ENCODE assay signal across 8 cellular contexts in genomic region chr21:20997633-20998455, GRCh38. TPM values are rescaled to one million over a fixed set of nuclear protein-coding genes. Genes with fewer than 3 reads are reported as not detected.
DNase-seq lines count a peak whose midpoint lies in the region; ATAC-seq and TF ChIP-seq lines count a peak whose summit lies in the region.

TSS of gene NCAM2 (plus strand) at chr21:20998409.

- no peak for TF ChIP-seq POLR2A in uterus (IDR thresholded peaks at IDR 0.05)

- WGBS in psoas muscle, 3 donors, result 0 to 2% (median 1%) methylated on average over 72 to 86 of the region's 86 CpGs

- H3K36me3 ChIP-seq in ES-I3 (ENCODE audit: insufficient read depth, low read length) (no peaks in the 10 kb centered on the region), psoas muscle (ENCODE audit: insufficient read depth in 1 of 2, low read depth in 1 of 2) (no peaks in the 10 kb centered on the region), uterus (no peaks in the 10 kb centered on the region)

- TF ChIP-seq CTCF in psoas muscle (IDR thresholded peaks at IDR 0.05) (no peak), uterus (IDR thresholded peaks at IDR 0.05) (no peak)

- H3K4me3 ChIP-seq in psoas muscle (peak within 1 kb of the TSS; percentile 67), uterus (peak within 1 kb of the TSS; percentile 42 to 46)

- ATAC-seq in left ventricle myocardium superior (peak; percentile 90), psoas muscle (peak; percentile 46 to 80 (median 74))

- H3K9me3 ChIP-seq in ES-I3 (ENCODE audit: control insufficient read depth, insufficient read depth, low read length) (no peaks in the 10 kb centered on the region), psoas muscle (no peaks in the 10 kb centered on the region), uterus (no peaks in the 10 kb centered on the region)

- peaks cover 0 to 27% (median 9%) of the 10 kb centered on the region in 3 donors for H3K27me3 ChIP-seq in psoas muscle (ENCODE audit: insufficient read depth in 3 of 3, low read length in 2 of 3)
- H3K27me3 ChIP-seq in uterus, result no peaks in the 10 kb centered on the region

- DNase-seq in HS-5 (ENCODE audit: low read depth) (peak; percentile 15), T follicular helper cell (ENCODE audit: low read depth) (peak; percentile 49), amniotic stem cell (lab: John Stamatoyannopoulos, UW) (peak; percentile 62), left ventricle myocardium superior (peak; percentile 84), psoas muscle (peak; percentile 72 to 78), uterus (peak; percentile 40 to 46), GM19240 (ENCODE audit: insufficient read length, low spot score) (no peak)

- H3K27ac ChIP-seq in psoas muscle (no peak within 1 kb of the TSS), uterus (peak within 1 kb of the TSS in 1 of 2 donors; percentile 54)

- no peaks in the 10 kb centered on the region; the same call in 1 of the 2 replicates for H3K4me1 ChIP-seq in ES-I3 (ENCODE audit: insufficient read depth, low read length)
- no peaks in the 10 kb centered on the region for H3K4me1 ChIP-seq in psoas muscle
- H3K4me1 ChIP-seq in uterus, result peaks cover 0 to 4% of the 10 kb centered on the region in 2 donors

- H3K9ac ChIP-seq in ES-I3 (ENCODE audit: low read depth, low read length), result peak within 1 kb of the TSS; percentile 79

- intact Hi-C loops in left ventricle myocardium superior (cut with micrococcal nuclease), result no loop called here
- intact Hi-C loops in psoas muscle (cut with DNase I), result no loop called here
- intact Hi-C loops in uterus (cut with DNase I; ENCODE audit: low total_unique reads), result no loop called here

RNA-seq across cellular contexts. Expression of gene NCAM2, which starts in this region (rescaled TPM):
- total RNA-seq in left ventricle myocardium superior (4.4 TPM), psoas muscle (1 to 10 TPM in 3 of 4 donors, under 1 TPM in 1; 0.62 to 2.4 (median 1.3) TPM), uterus (100 to 1,000 TPM in 1 of 4 donors, 10 to 100 TPM in 1, 1 to 10 TPM in 2; 1.2 to 214 (median 26.1) TPM)
- under 1 TPM; 0.14 to 0.44 (median 0.18) TPM for polyA plus RNA-seq in psoas muscle
